ENCODE assay signal across 14 cellular contexts in the genomic region with DNA sequence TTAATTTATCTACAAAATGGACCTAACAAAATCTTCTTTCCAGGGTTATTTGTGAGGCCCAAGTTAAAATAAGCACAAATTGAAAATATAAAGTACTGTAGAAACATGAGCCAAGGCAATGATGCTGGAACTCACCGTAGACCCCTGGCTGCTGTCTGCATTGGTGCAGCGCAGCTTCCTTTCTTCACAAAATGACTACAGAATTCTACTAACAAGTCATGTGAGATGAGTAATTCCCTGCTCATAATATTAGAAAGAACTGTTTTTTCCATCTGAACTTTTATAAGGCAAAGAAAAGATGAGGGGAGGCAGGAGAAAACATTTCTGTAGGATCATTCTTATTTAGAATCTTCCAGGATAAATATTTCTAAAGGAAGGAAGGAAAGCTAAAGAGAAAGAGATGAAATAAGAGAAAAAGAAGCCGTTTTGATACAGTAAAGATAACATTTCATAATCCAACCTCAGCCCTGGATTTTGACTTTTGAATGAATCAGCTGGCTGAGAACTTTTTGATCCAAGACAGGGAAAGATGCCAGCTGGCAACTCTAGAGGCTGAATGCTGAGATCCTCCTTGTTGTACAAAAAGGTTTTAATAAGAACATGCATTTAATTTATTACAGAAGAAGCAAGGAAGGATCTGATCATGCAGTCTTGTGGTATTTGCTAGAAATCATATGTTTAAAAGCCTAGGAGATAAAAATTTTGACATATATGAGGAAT.
A peak's percentile ranks its signal among the peaks of the same experiment; 100 is the strongest.
DNase-seq lines count a peak whose midpoint lies in the region; ATAC-seq and TF ChIP-seq lines count a peak whose summit lies in the region.
"Had no signal": no experiment of that assay in that cellular context is flagged by ENCODE, and none has a peak within 500 bp of the region (broad histone marks: within the 10 kb centered on the region; RNA-seq: fewer than 3 reads in every experiment).

No MANE protein-coding gene starts in this region.

- peak; percentile 79 for TF ChIP-seq CTCF in astrocyte of the spinal cord (IDR thresholded peaks at IDR 0.05; ENCODE audit: low read depth, low read length)
- TF ChIP-seq CTCF in thyroid gland (IDR thresholded peaks at IDR 0.05), result no peak

- no peak overlapping the region for H3K27ac ChIP-seq in thyroid gland
- H3K27ac ChIP-seq: SJCRH30 had no signal

- no peak for TF ChIP-seq POLR2A in thyroid gland (IDR thresholded peaks at IDR 0.05)

- ATAC-seq in GM21423 (IDR thresholded peaks at IDR 0.05; ENCODE audit: unreplicated experiment), result no peak
- no peak for ATAC-seq in HG02610 (IDR thresholded peaks at IDR 0.05; ENCODE audit: unreplicated experiment)

- no peaks in the 10 kb centered on the region for H3K4me1 ChIP-seq in thyroid gland
- H3K4me1 ChIP-seq: SJCRH30 had no signal

- H3K36me3 ChIP-seq in thyroid gland, result no peaks in the 10 kb centered on the region
- H3K36me3 ChIP-seq: SJCRH30 had no signal

- H3K9me3 ChIP-seq in thyroid gland, result no peaks in the 10 kb centered on the region
- H3K9me3 ChIP-seq: SJCRH30 had no signal

- in situ Hi-C loops in astrocyte of the spinal cord (cut with HindIII; ENCODE audit: low sequenced_read_pairs), result no loop called here

- H3K4me3 ChIP-seq in astrocyte of the spinal cord (ENCODE audit: low read depth, low read length), result no peak overlapping the region
- no peak overlapping the region for H3K4me3 ChIP-seq in thyroid gland (replicated peaks in 1 of 3)
- H3K4me3 ChIP-seq: SJCRH30 had no signal

- no peaks in the 10 kb centered on the region for H3K27me3 ChIP-seq in thyroid gland
- H3K27me3 ChIP-seq: SJCRH30 had no signal

- intact Hi-C loops in thyroid gland (cut with DNase I), result no loop called here

- 52 to 56% methylated on average over 3 of the region's 3 CpGs for WGBS in thyroid gland, 2 donors

- DNase-seq in NCI-H82 (lab: John Stamatoyannopoulos, UW) (peak; percentile 9), NCI-H82 treated with DMSO at 0.1 percent for 48 hours (lab: John Stamatoyannopoulos, UW; ENCODE audit: unreplicated experiment) (no peak), astrocyte of the spinal cord (ENCODE audit: low read depth, low spot score) (peak; percentile 85), iPS-NIHi7 (ENCODE audit: extremely low spot score) (peak; percentile 29), thyroid gland (peak; percentile 37 to 56), NCI-H1417 (lab: John Stamatoyannopoulos, UW) (no peak)
- DNase-seq: 8988T; activated CD4-positive, alpha-beta T cell treated with anti-CD3 and anti-CD28 coated beads, Interleukin-2, amount 10 ng/mL, durations not matched to agents 24 days and 14 days; DMS79 treated with DMSO at 0.1 percent for 48 hours; hippocampal formation; NCI-H2107 had no signal

Comparison
In these comparisons a context has a peak if more than half of its experiments do, and no peak if none do; other contexts are left out.
1. DNase-seq: peak in NCI-H82 (single experiment), astrocyte of the spinal cord (single experiment), iPS-NIHi7 (single experiment) and thyroid gland (2 of 2); none in NCI-H82 treated with DMSO at 0.1 percent for 48 hours (single experiment) and NCI-H1417 (0 of 3).